Comparison of ENCODE assay signal across 8 cellular contexts in genomic region chr2:70086278-70086837, GRCh38. TPM values are rescaled to one million over a fixed set of nuclear protein-coding genes. Genes with fewer than 3 reads are reported as not detected.
DNase-seq lines count a peak whose midpoint lies in the region; ATAC-seq and TF ChIP-seq lines count a peak whose summit lies in the region.

No MANE protein-coding gene starts in this region.

- intact Hi-C loops in OCI-LY7 (cut with micrococcal nuclease; ENCODE audit: unreplicated experiment) = loop anchor here (1.0 to 5.0 kb wide), 5 partner anchors 161 to 981 kb away; partner anchors contain the start of genes NAGK, SNRPG and TIA1

- no peaks in the 10 kb centered on the region for H3K36me3 ChIP-seq in CD8-positive, alpha-beta memory T cell (ENCODE audit: insufficient read depth, low read length)
- H3K36me3 ChIP-seq in OCI-LY7 (ENCODE audit: insufficient read depth, low read length) (peaks cover 64% of the 10 kb centered on the region), esophagus (ENCODE audit: control insufficient read depth in 2 of 2, insufficient read depth in 2 of 2, low read length in 1 of 2) (peaks cover 0 to 2% of the 10 kb centered on the region in 2 donors), mucosa of stomach (ENCODE audit: control insufficient read depth, insufficient read depth, low read length) (peaks cover 5% of the 10 kb centered on the region)

- H3K27ac ChIP-seq in CD8-positive, alpha-beta memory T cell (ENCODE audit: low read depth, low read length) = peak overlapping the region; percentile 99
- H3K27ac ChIP-seq in OCI-LY7 (ENCODE audit: low read depth, low read length, poor library complexity, severe bottlenecking) = peak overlapping the region; percentile 94
- H3K27ac ChIP-seq in esophagus (ENCODE audit: low read depth in 2 of 2, low read length in 1 of 2) = peak overlapping the region; percentile 99 to 100

- POLR2A ChIA-PET in CD8-positive, alpha-beta memory T cell (lab: Charles Lee) = interaction anchor here (0.8 to 9.1 kb wide), 17 partner anchors 9 to 207 kb away, joined by 3 to 168 read pairs (median 17); partner anchors contain the start of genes C2orf42, MXD1 and SNRPG
- POLR2A ChIA-PET in OCI-LY7 (lab: Charles Lee) = interaction anchor here (0.6 to 4.9 kb wide), 14 partner anchors 10 to 173 kb away, joined by 3 to 40 read pairs (median 6); partner anchors contain the start of gene MXD1

- peaks cover 59% of the 10 kb centered on the region for H3K4me1 ChIP-seq in CD8-positive, alpha-beta memory T cell (ENCODE audit: insufficient read depth, low read length)
- H3K4me1 ChIP-seq in OCI-LY7 (ENCODE audit: insufficient read depth, low read length, poor library complexity, severe bottlenecking) = peaks cover 55% of the 10 kb centered on the region
- peaks cover 0 to 5% of the 10 kb centered on the region in 2 donors for H3K4me1 ChIP-seq in esophagus (ENCODE audit: control insufficient read depth in 2 of 2, insufficient read depth in 2 of 2, low read length in 1 of 2)
- peaks cover 43% of the 10 kb centered on the region for H3K4me1 ChIP-seq in mucosa of stomach (ENCODE audit: control insufficient read depth, insufficient read depth, low read length)

- no peak; the same call in 1 of the 2 replicates for TF ChIP-seq CTCF in OCI-LY7 (conservative IDR thresholded peaks at IDR 0.05; ENCODE audit: low read length)

- peak overlapping the region; percentile 94 to 99 (median 96) for H3K4me3 Mint-ChIP-seq in CD8-positive, alpha-beta memory T cell
- peak overlapping the region; percentile 99 for H3K4me3 Mint-ChIP-seq in activated T-cell treated with anti-CD3 and anti-CD28 coated beads, Interleukin-2, amount 50 U/mL, for 24 hours

- H3K27me3 Mint-ChIP-seq in CD8-positive, alpha-beta memory T cell = peaks cover 0 to 5% of the 10 kb centered on the region in 2 donors
- H3K27me3 Mint-ChIP-seq in activated T-cell treated with anti-CD3 and anti-CD28 coated beads, Interleukin-2, amount 50 U/mL, for 24 hours = no peaks in the 10 kb centered on the region

- WGBS in esophagus, 2 donors = 1 to 2% methylated on average over 40 of the region's 40 CpGs

- peak overlapping the region; percentile 84 for H3K4me2 ChIP-seq in OCI-LY7 (ENCODE audit: low read length)

- BruUV-seq in OCI-LY7 (replicated peaks; lab: Mats Ljungman, UMichigan) = no TSS peak

- peak overlapping the region; percentile 99 to 100 (median 100) for H3K27ac Mint-ChIP-seq in CD8-positive, alpha-beta memory T cell
- peak overlapping the region; percentile 100 for H3K27ac Mint-ChIP-seq in activated T-cell treated with anti-CD3 and anti-CD28 coated beads, Interleukin-2, amount 50 U/mL, for 24 hours

- H3K4me1 Mint-ChIP-seq in CD8-positive, alpha-beta memory T cell = peaks cover 59 to 72% (median 70%) of the 10 kb centered on the region in 3 donors
- H3K4me1 Mint-ChIP-seq in activated T-cell treated with anti-CD3 and anti-CD28 coated beads, Interleukin-2, amount 50 U/mL, for 24 hours (ENCODE audit: low read depth) = peaks cover 52% of the 10 kb centered on the region

- H3K9me3 Mint-ChIP-seq in CD8-positive, alpha-beta memory T cell = peaks cover 0 to 4% (median 4%) of the 10 kb centered on the region in 5 donors
- no peaks in the 10 kb centered on the region for H3K9me3 Mint-ChIP-seq in activated T-cell treated with anti-CD3 and anti-CD28 coated beads, Interleukin-2, amount 50 U/mL, for 24 hours

- peak; percentile 63 to 95 (median 89) for DNase-seq in CD8-positive, alpha-beta memory T cell
- DNase-seq in HS-5 (ENCODE audit: low read depth) (peak; percentile 87), OCI-LY7 (ENCODE audit: low spot score) (peak; percentile 89)
- peak; percentile 90 for DNase-seq in activated T-cell treated with anti-CD3 and anti-CD28 coated beads, Interleukin-2, amount 50 U/mL, for 24 hours
- peak; percentile 39 to 56 for DNase-seq in stimulated activated CD8-positive, alpha-beta memory T cell treated with anti-CD3 and anti-CD28 coated beads, Interleukin-7, amount 100 ng/mL, for 1 hour (ENCODE audit: low read depth in 2 of 2)

- peak overlapping the region; percentile 24; the same call in 1 of the 2 replicates for H2AFZ ChIP-seq in OCI-LY7 (ENCODE audit: low read length)

- peaks cover 64% of the 10 kb centered on the region for H3K79me2 ChIP-seq in OCI-LY7 (ENCODE audit: insufficient read depth, low read depth, low read length)

- H3K4me3 ChIP-seq in CD8-positive, alpha-beta memory T cell (ENCODE audit: low read length) = peak overlapping the region; percentile 86
- H3K4me3 ChIP-seq in OCI-LY7 (ENCODE audit: low read depth, low read length, poor library complexity, severe bottlenecking) = peak overlapping the region; percentile 98
- H3K4me3 ChIP-seq in esophagus (ENCODE audit: low read depth in 1 of 2, low read length in 2 of 2) = peak overlapping the region; percentile 64 to 76
- H3K4me3 ChIP-seq in mucosa of stomach (ENCODE audit: low read length) = peak overlapping the region; percentile 92

- CTCF ChIA-PET in CD8-positive, alpha-beta memory T cell (lab: Charles Lee) = interaction anchor here (0.6 to 11.8 kb wide), 15 partner anchors 14 to 174 kb away, joined by 3 to 105 read pairs (median 5); partner anchors contain the start of genes C2orf42 and MXD1
- CTCF ChIA-PET in OCI-LY7 (lab: Charles Lee; ENCODE audit: unreplicated experiment) = interaction anchor here (1.3 kb wide), 1 partner anchor 47 kb away, joined by 3 read pairs; no protein-coding TSS in a partner anchor

- no peaks in the 10 kb centered on the region for H3K27me3 ChIP-seq in CD8-positive, alpha-beta memory T cell (ENCODE audit: insufficient read depth, low read length, poor library complexity, severe bottlenecking)
- H3K27me3 ChIP-seq in esophagus (ENCODE audit: control insufficient read depth in 1 of 2, insufficient read depth in 2 of 2, low read length in 2 of 2) (no peaks in the 10 kb centered on the region), mucosa of stomach (ENCODE audit: control insufficient read depth, insufficient read depth, low read length) (no peaks in the 10 kb centered on the region)

- H3K9me3 ChIP-seq in CD8-positive, alpha-beta memory T cell (ENCODE audit: low read length) = no peaks in the 10 kb centered on the region
- H3K9me3 ChIP-seq in OCI-LY7 (ENCODE audit: low read length) (no peaks in the 10 kb centered on the region), esophagus (ENCODE audit: control insufficient read depth in 2 of 2, insufficient read depth in 1 of 2, low read depth in 1 of 2, low read length in 1 of 2) (no peaks in the 10 kb centered on the region), mucosa of stomach (ENCODE audit: control insufficient read depth, low read length) (no peaks in the 10 kb centered on the region)

- H3K36me3 Mint-ChIP-seq in CD8-positive, alpha-beta memory T cell = peaks cover 23 to 64% (median 26%) of the 10 kb centered on the region in 3 donors
- peaks cover 80% of the 10 kb centered on the region for H3K36me3 Mint-ChIP-seq in activated T-cell treated with anti-CD3 and anti-CD28 coated beads, Interleukin-2, amount 50 U/mL, for 24 hours (ENCODE audit: low read depth)

- no peaks in the 10 kb centered on the region for H3K9me2 ChIP-seq in OCI-LY7 (ENCODE audit: insufficient read depth, low read length)

- peak; percentile 29 for ATAC-seq in GM19467 (IDR thresholded peaks at IDR 0.05; ENCODE audit: unreplicated experiment)

- H3K9ac ChIP-seq in mucosa of stomach (ENCODE audit: low read length) = peak overlapping the region; percentile 99

- peaks cover 4% of the 10 kb centered on the region; the same call in 1 of the 2 replicates for H4K20me1 ChIP-seq in OCI-LY7 (ENCODE audit: insufficient read depth, low read length)

RNA-seq across cellular contexts. Expression of gene PCBP1, which starts 0.9 kb away (rescaled TPM):
- 100 to 1,000 TPM; 428 to 434 TPM for total RNA-seq in CD8-positive, alpha-beta memory T cell
- 161 TPM for polyA plus RNA-seq in CD8-positive, alpha-beta memory T cell
- 54.8 and 58.2 TPM in 2 replicates for total RNA-seq in OCI-LY7 (2014; rRNA removed; shearing (Covaris generic))
- 393 and 423 TPM in 2 replicates for total RNA-seq in OCI-LY7 (2022)
- 100 to 1,000 TPM; 314 to 323 TPM for polyA plus RNA-seq in esophagus

Comparison
In these comparisons a context has a peak if more than half of its experiments do, and no peak if none do; other contexts are left out.
1. Peak in every context shown above with its lines: DNase-seq, ATAC-seq, H3K4me3 ChIP-seq and H3K27ac ChIP-seq.